In genomic region chr20:43839793-43840199, GRCh38 we compare ENCODE assay signal across 18 cellular contexts.
DNase-seq lines count a peak whose midpoint lies in the region; ATAC-seq and TF ChIP-seq lines count a peak whose summit lies in the region.
"Had no signal": no experiment of that assay in that cellular context is flagged by ENCODE, and none has a peak within 500 bp of the region (broad histone marks: within the 10 kb centered on the region; RNA-seq: fewer than 3 reads in every experiment).

No MANE protein-coding gene starts in this region.

- no peak for TF ChIP-seq POLR2A in heart left ventricle (IDR thresholded peaks at IDR 0.05)

- no peak overlapping the region for H3K4me3 Mint-ChIP-seq in activated CD4-positive, alpha-beta memory T cell treated with anti-CD3 and anti-CD28 coated beads, Interleukin-2, amount 10 ng/mL, durations not matched to agents 7 days and 5 days
- no peak overlapping the region for H3K4me3 Mint-ChIP-seq in CD14-positive monocyte

- CTCF ChIA-PET in activated CD4-positive, alpha-beta memory T cell treated with anti-CD3 and anti-CD28 coated beads, Interleukin-2, amount 10 ng/mL, durations not matched to agents 7 days and 5 days (lab: Charles Lee), result interaction anchor here (0.8 to 7.9 kb wide), 10 partner anchors 10 to 302 kb away, joined by 3 to 56 read pairs (median 3); no protein-coding TSS in a partner anchor

- DNase-seq in right atrium auricular region (ENCODE audit: low spot score) (peak; percentile 2), heart left ventricle (no peak), GM20000 (ENCODE audit: low spot score) (peak; percentile 47), CD14-positive monocyte (ENCODE audit: low spot score) (no peak)
- DNase-seq in activated CD4-positive, alpha-beta memory T cell treated with anti-CD3 and anti-CD28 coated beads, Interleukin-2, amount 10 ng/mL, durations not matched to agents 7 days and 5 days, result no peak
- DNase-seq in stimulated activated CD4-positive, alpha-beta T cell treated with anti-CD3 and anti-CD28 coated beads, Interleukin-2, amount 100 ng/mL, for 48 hours, result no peak
- DNase-seq: foreskin keratinocyte, hypothalamus, kidney, NCI-H2029 treated with DMSO at 0.1 percent for 48 hours, NCI-H524 treated with DMSO at 0.1 percent for 48 hours, pancreas, SHP77 treated with DMSO at 0.1 percent for 48 hours had no signal

- WGBS in heart left ventricle, 4 donors, result 87 to 88% (median 87%) methylated on average over 4 of the region's 4 CpGs

- intact Hi-C loops in heart left ventricle (cut with DNase I), result loop anchor here in 6 of 10 donors (5.0 to 10.0 kb wide), 5 partner anchors 72 to 245 kb away; no protein-coding TSS in a partner anchor
- intact Hi-C loops in CD14-positive monocyte (cut with micrococcal nuclease), result no loop called here

- H3K4me1 Mint-ChIP-seq in activated CD4-positive, alpha-beta memory T cell treated with anti-CD3 and anti-CD28 coated beads, Interleukin-2, amount 10 ng/mL, durations not matched to agents 7 days and 5 days, result peaks cover 52% of the 10 kb centered on the region
- peaks cover under 1% of the 10 kb centered on the region for H3K4me1 Mint-ChIP-seq in CD14-positive monocyte

- H3K4me1 ChIP-seq in right atrium auricular region (no peaks in the 10 kb centered on the region), heart left ventricle (peaks cover 0 to 6% (median 0%) of the 10 kb centered on the region in 12 donors)
- H3K4me1 ChIP-seq: HAP-1, pancreas had no signal

- no peak overlapping the region for H3K4me3 ChIP-seq in right atrium auricular region
- H3K4me3 ChIP-seq in heart left ventricle, result no peak overlapping the region
- H3K4me3 ChIP-seq: HAP-1, pancreas had no signal

- no peaks in the 10 kb centered on the region for H3K36me3 Mint-ChIP-seq in activated CD4-positive, alpha-beta memory T cell treated with anti-CD3 and anti-CD28 coated beads, Interleukin-2, amount 10 ng/mL, durations not matched to agents 7 days and 5 days (ENCODE audit: low read depth)
- H3K36me3 Mint-ChIP-seq in CD14-positive monocyte, result no peaks in the 10 kb centered on the region
- H3K36me3 Mint-ChIP-seq: naive thymus-derived CD4-positive, alpha-beta T cell had no signal

- H3K27ac ChIP-seq in right atrium auricular region, result no peak overlapping the region
- no peak overlapping the region for H3K27ac ChIP-seq in heart left ventricle
- H3K27ac ChIP-seq: foreskin keratinocyte, HL-60, pancreas, VCaP had no signal

- H3K9me3 ChIP-seq in right atrium auricular region (no peaks in the 10 kb centered on the region), heart left ventricle (no peaks in the 10 kb centered on the region)
- H3K9me3 ChIP-seq: HAP-1, pancreas had no signal

- H3K36me3 ChIP-seq in right atrium auricular region (no peaks in the 10 kb centered on the region), heart left ventricle (no peaks in the 10 kb centered on the region)
- H3K36me3 ChIP-seq: HAP-1, pancreas had no signal

- ATAC-seq in heart left ventricle (no peak), HG03432 (IDR thresholded peaks at IDR 0.05; ENCODE audit: unreplicated experiment) (no peak)
- ATAC-seq: pancreas had no signal

- H3K27me3 ChIP-seq in right atrium auricular region, result no peaks in the 10 kb centered on the region
- peaks cover 0 to 9% (median 0%) of the 10 kb centered on the region in 9 donors for H3K27me3 ChIP-seq in heart left ventricle
- H3K27me3 ChIP-seq: pancreas had no signal

- peaks cover 23% of the 10 kb centered on the region for H3K27me3 Mint-ChIP-seq in activated CD4-positive, alpha-beta memory T cell treated with anti-CD3 and anti-CD28 coated beads, Interleukin-2, amount 10 ng/mL, durations not matched to agents 7 days and 5 days
- peaks cover 17 to 32% (median 30%) of the 10 kb centered on the region in 3 donors for H3K27me3 Mint-ChIP-seq in CD14-positive monocyte (ENCODE audit: low read depth in 3 of 3)

- POLR2A ChIA-PET in activated CD4-positive, alpha-beta memory T cell treated with anti-CD3 and anti-CD28 coated beads, Interleukin-2, amount 10 ng/mL, durations not matched to agents 7 days and 5 days (lab: Charles Lee), result interaction anchor here (0.5 to 3.2 kb wide), 6 partner anchors 41 to 341 kb away, joined by 3 to 26 read pairs (median 4); no protein-coding TSS in a partner anchor

- H3K9me3 Mint-ChIP-seq in activated CD4-positive, alpha-beta memory T cell treated with anti-CD3 and anti-CD28 coated beads, Interleukin-2, amount 10 ng/mL, durations not matched to agents 7 days and 5 days, result no peaks in the 10 kb centered on the region
- peaks cover 0 to 2% (median 0%) of the 10 kb centered on the region in 7 donors for H3K9me3 Mint-ChIP-seq in CD14-positive monocyte
- H3K9me3 Mint-ChIP-seq: naive thymus-derived CD4-positive, alpha-beta T cell had no signal

- TF ChIP-seq CTCF in right atrium auricular region (IDR thresholded peaks at IDR 0.05), result no peak
- TF ChIP-seq CTCF in heart left ventricle (IDR thresholded peaks at IDR 0.05), result no peak
- no peak for TF ChIP-seq CTCF in GM20000 (IDR thresholded peaks at IDR 0.05; ENCODE audit: extremely low read depth, missing control alignments)
- TF ChIP-seq CTCF in CD14-positive monocyte (IDR thresholded peaks at IDR 0.05), result no peak

- peak overlapping the region; percentile 67 for H3K27ac Mint-ChIP-seq in activated CD4-positive, alpha-beta memory T cell treated with anti-CD3 and anti-CD28 coated beads, Interleukin-2, amount 10 ng/mL, durations not matched to agents 7 days and 5 days
- H3K27ac Mint-ChIP-seq in CD14-positive monocyte, result no peak overlapping the region

Comparison
In these comparisons a context has a peak if more than half of its experiments do, and no peak if none do; other contexts are left out.
1. DNase-seq: peak in right atrium auricular region (single experiment) and GM20000 (single experiment); none in heart left ventricle (0 of 5), activated CD4-positive, alpha-beta memory T cell treated with anti-CD3 and anti-CD28 coated beads, Interleukin-2, amount 10 ng/mL, durations not matched to agents 7 days and 5 days (single experiment), stimulated activated CD4-positive, alpha-beta T cell treated with anti-CD3 and anti-CD28 coated beads, Interleukin-2, amount 100 ng/mL, for 48 hours (0 of 2) and CD14-positive monocyte (single experiment).
2. intact Hi-C loops: an anchor here in heart left ventricle (5.0 to 10.0 kb wide); none called in CD14-positive monocyte.